In the genomic region with DNA sequence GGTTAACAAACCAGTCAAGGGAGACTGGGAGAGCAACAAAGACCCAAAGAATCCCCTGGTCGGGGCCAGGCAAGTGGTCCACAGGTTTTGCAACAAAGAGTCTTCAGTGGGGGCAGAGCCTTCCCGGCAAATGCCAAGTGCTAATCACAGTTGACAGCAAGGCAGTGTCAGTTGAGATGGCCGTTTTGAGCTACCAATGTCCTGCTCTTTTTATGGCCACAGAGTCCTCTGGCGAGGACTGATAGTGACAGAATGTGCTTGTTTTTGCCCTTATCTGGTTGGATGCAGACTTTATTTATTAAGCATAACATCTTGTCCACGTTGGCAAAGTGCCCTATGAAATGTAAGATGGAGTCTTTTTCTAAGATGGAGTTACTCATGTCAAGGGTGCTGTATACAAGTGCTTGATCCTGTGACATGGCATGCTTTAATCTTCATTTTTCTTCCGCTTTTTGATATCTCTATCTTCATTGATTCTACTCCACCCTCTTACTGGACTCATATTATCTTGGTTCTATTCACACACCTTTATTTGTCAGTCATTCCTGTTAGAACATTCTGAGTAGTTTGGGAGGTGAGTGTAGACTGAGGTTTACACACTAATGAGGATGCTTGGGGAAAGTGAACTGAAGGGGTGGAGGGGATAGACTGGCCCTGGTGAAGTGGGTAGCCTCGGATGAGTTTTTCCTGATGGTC, we compare ENCODE assay signal across 1 cellular context.
TF ChIP-seq lines count a peak whose summit lies in the region.

No MANE protein-coding gene starts in this region.

TF ChIP-seq in K562, 482 proteins besides CTCF, POLR2A, EP300 and RAD21 (continued from another document and continues in another):
- TF ChIP-seq, protein P1, sequence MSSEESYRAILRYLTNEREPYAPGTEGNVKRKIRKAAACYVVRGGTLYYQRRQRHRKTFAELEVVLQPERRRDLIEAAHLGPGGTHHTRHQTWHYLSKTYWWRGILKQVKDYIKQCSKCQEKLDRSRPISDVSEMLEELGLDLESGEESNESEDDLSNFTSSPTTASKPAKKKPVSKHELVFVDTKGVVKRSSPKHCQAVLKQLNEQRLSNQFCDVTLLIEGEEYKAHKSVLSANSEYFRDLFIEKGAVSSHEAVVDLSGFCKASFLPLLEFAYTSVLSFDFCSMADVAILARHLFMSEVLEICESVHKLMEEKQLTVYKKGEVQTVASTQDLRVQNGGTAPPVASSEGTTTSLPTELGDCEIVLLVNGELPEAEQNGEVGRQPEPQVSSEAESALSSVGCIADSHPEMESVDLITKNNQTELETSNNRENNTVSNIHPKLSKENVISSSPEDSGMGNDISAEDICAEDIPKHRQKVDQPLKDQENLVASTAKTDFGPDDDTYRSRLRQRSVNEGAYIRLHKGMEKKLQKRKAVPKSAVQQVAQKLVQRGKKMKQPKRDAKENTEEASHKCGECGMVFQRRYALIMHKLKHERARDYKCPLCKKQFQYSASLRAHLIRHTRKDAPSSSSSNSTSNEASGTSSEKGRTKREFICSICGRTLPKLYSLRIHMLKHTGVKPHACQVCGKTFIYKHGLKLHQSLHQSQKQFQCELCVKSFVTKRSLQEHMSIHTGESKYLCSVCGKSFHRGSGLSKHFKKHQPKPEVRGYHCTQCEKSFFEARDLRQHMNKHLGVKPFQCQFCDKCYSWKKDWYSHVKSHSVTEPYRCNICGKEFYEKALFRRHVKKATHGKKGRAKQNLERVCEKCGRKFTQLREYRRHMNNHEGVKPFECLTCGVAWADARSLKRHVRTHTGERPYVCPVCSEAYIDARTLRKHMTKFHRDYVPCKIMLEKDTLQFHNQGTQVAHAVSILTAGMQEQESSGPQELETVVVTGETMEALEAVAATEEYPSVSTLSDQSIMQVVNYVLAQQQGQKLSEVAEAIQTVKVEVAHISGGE (CRISPR knock-in tag; IDR thresholded peaks at IDR 0.05): peak in 2 of 3 experiments; percentile 61 to 98; a peak in 3 of 6 replicates
- peak; percentile 32; the same call in 1 of the 2 replicates for TF ChIP-seq EGR1 (conservative IDR thresholded peaks at IDR 0.05)
- peak; percentile 90 for TF ChIP-seq SMARCE1 (IDR thresholded peaks at IDR 0.05)
- TF ChIP-seq ZNF695 (CRISPR knock-in tag; IDR thresholded peaks at IDR 0.05): peak; percentile 100
- peak; percentile 50 to 100; a peak in 3 of 4 replicates for TF ChIP-seq MAZ (CRISPR knock-in tag; conservative IDR thresholded peaks at IDR 0.05 in 1 of 2, IDR thresholded peaks at IDR 0.05 in 1 of 2)
- TF ChIP-seq ARID2 (IDR thresholded peaks at IDR 0.05): no peak
- peak; percentile 100 for TF ChIP-seq NR2F6 (CRISPR knock-in tag; IDR thresholded peaks at IDR 0.05)
- peak; percentile 55; the same call in 1 of the 2 replicates for TF ChIP-seq ZC3H8 (IDR thresholded peaks at IDR 0.05)
- TF ChIP-seq MECOM (CRISPR knock-in tag; IDR thresholded peaks at IDR 0.05): peak; percentile 100
- no peak for TF ChIP-seq SIN3A (IDR thresholded peaks at IDR 0.05; ENCODE audit: borderline replicate concordance in 2 of 2, control insufficient read depth in 1 of 2, low read depth in 2 of 2, low read length in 2 of 2)
- TF ChIP-seq ELF2 (CRISPR knock-in tag; IDR thresholded peaks at IDR 0.05): peak; percentile 97
- TF ChIP-seq FOXJ2 (tag; IDR thresholded peaks at IDR 0.05): peak; percentile 98
- no peak for TF ChIP-seq WHSC1 (IDR thresholded peaks at IDR 0.05; ENCODE audit: low read length)
- no peak for TF ChIP-seq PBX2 (CRISPR knock-in tag; IDR thresholded peaks at IDR 0.05; ENCODE audit: low read depth)
- peak; percentile 98 for TF ChIP-seq PBX2 (tag; conservative IDR thresholded peaks at IDR 0.05; ENCODE audit: low read depth)
- TF ChIP-seq, protein P2, sequence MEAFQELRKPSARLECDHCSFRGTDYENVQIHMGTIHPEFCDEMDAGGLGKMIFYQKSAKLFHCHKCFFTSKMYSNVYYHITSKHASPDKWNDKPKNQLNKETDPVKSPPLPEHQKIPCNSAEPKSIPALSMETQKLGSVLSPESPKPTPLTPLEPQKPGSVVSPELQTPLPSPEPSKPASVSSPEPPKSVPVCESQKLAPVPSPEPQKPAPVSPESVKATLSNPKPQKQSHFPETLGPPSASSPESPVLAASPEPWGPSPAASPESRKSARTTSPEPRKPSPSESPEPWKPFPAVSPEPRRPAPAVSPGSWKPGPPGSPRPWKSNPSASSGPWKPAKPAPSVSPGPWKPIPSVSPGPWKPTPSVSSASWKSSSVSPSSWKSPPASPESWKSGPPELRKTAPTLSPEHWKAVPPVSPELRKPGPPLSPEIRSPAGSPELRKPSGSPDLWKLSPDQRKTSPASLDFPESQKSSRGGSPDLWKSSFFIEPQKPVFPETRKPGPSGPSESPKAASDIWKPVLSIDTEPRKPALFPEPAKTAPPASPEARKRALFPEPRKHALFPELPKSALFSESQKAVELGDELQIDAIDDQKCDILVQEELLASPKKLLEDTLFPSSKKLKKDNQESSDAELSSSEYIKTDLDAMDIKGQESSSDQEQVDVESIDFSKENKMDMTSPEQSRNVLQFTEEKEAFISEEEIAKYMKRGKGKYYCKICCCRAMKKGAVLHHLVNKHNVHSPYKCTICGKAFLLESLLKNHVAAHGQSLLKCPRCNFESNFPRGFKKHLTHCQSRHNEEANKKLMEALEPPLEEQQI (IDR thresholded peaks at IDR 0.05): peak; percentile 97
- TF ChIP-seq XRCC3 (IDR thresholded peaks at IDR 0.05): no peak; the same call in 1 of the 2 replicates
- TF ChIP-seq, protein P3, sequence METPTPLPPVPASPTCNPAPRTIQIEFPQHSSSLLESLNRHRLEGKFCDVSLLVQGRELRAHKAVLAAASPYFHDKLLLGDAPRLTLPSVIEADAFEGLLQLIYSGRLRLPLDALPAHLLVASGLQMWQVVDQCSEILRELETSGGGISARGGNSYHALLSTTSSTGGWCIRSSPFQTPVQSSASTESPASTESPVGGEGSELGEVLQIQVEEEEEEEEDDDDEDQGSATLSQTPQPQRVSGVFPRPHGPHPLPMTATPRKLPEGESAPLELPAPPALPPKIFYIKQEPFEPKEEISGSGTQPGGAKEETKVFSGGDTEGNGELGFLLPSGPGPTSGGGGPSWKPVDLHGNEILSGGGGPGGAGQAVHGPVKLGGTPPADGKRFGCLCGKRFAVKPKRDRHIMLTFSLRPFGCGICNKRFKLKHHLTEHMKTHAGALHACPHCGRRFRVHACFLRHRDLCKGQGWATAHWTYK (CRISPR knock-in tag; IDR thresholded peaks at IDR 0.05): peak; percentile 100
- peak; percentile 100 for TF ChIP-seq HSF4 (CRISPR knock-in tag; IDR thresholded peaks at IDR 0.05; ENCODE audit: borderline replicate concordance)
- peak; percentile 100 for TF ChIP-seq SMAD3 (CRISPR knock-in tag; conservative IDR thresholded peaks at IDR 0.05)
- TF ChIP-seq SRSF9 (IDR thresholded peaks at IDR 0.05; ENCODE audit: borderline replicate concordance, low read depth, low read length): no peak
- TF ChIP-seq USF1 (CRISPR knock-in tag; IDR thresholded peaks at IDR 0.05): no peak
- TF ChIP-seq SAFB2 (IDR thresholded peaks at IDR 0.05; ENCODE audit: borderline replicate concordance, low read depth, low read length, severe bottlenecking): no peak
- TF ChIP-seq PHTF2 (CRISPR knock-in tag; IDR thresholded peaks at IDR 0.05): peak; percentile 99
- peak; percentile 81 for TF ChIP-seq KHSRP (IDR thresholded peaks at IDR 0.05)
- no peak for TF ChIP-seq ZNF282 (CRISPR knock-in tag; IDR thresholded peaks at IDR 0.05)
- peak; percentile 82; the same call in 1 of the 2 replicates for TF ChIP-seq ZC3H11A (IDR thresholded peaks at IDR 0.05; ENCODE audit: low read depth, low read length)
- TF ChIP-seq ZBTB7A (IDR thresholded peaks at IDR 0.05; ENCODE audit: borderline replicate concordance, control insufficient read depth, low read depth, low read length): peak; percentile 45; the same call in 1 of the 2 replicates
- TF ChIP-seq MCM7 (IDR thresholded peaks at IDR 0.05): no peak
- no peak for TF ChIP-seq ZNF184 (CRISPR knock-in tag; IDR thresholded peaks at IDR 0.05)
- TF ChIP-seq TEAD4 (IDR thresholded peaks at IDR 0.05; ENCODE audit: low read length): peak; percentile 99
- TF ChIP-seq TEAD4 (CRISPR knock-in tag; IDR thresholded peaks at IDR 0.05; ENCODE audit: borderline replicate concordance): no peak
- peak; percentile 100 for TF ChIP-seq CAMTA2 (CRISPR knock-in tag; conservative IDR thresholded peaks at IDR 0.05)
- TF ChIP-seq RCOR1 (IDR thresholded peaks at IDR 0.05; ENCODE audit: borderline replicate concordance in 1 of 2, low read depth in 2 of 2, low read length in 2 of 2): peak; percentile 55 to 85; a peak in 3 of 4 replicates
- TF ChIP-seq NR1H2 (CRISPR knock-in tag; IDR thresholded peaks at IDR 0.05): no peak
- no peak for TF ChIP-seq RFX1 (IDR thresholded peaks at IDR 0.05)
- no peak for TF ChIP-seq ZNF146 (CRISPR knock-in tag; IDR thresholded peaks at IDR 0.05; ENCODE audit: unreplicated experiment)
- TF ChIP-seq HMG20A (CRISPR knock-in tag; conservative IDR thresholded peaks at IDR 0.05): peak; percentile 100
- TF ChIP-seq NCOR1 (IDR thresholded peaks at IDR 0.05): peak; percentile 98
- peak; percentile 100 for TF ChIP-seq ZNF668 (CRISPR knock-in tag; IDR thresholded peaks at IDR 0.05)
- TF ChIP-seq BMI1 (IDR thresholded peaks at IDR 0.05; ENCODE audit: low read length): no peak
- peak; percentile 100 for TF ChIP-seq CXXC5 (CRISPR knock-in tag; IDR thresholded peaks at IDR 0.05)
- peak; percentile 100 for TF ChIP-seq ZFPM2 (CRISPR knock-in tag; IDR thresholded peaks at IDR 0.05)
- peak; percentile 98 for TF ChIP-seq ZNF778 (CRISPR knock-in tag; IDR thresholded peaks at IDR 0.05)
- peak; percentile 52; the same call in 1 of the 2 replicates for TF ChIP-seq SP1 (CRISPR knock-in tag; IDR thresholded peaks at IDR 0.05)
